ENCODE assay signal across 1 cellular context in the genomic region with DNA sequence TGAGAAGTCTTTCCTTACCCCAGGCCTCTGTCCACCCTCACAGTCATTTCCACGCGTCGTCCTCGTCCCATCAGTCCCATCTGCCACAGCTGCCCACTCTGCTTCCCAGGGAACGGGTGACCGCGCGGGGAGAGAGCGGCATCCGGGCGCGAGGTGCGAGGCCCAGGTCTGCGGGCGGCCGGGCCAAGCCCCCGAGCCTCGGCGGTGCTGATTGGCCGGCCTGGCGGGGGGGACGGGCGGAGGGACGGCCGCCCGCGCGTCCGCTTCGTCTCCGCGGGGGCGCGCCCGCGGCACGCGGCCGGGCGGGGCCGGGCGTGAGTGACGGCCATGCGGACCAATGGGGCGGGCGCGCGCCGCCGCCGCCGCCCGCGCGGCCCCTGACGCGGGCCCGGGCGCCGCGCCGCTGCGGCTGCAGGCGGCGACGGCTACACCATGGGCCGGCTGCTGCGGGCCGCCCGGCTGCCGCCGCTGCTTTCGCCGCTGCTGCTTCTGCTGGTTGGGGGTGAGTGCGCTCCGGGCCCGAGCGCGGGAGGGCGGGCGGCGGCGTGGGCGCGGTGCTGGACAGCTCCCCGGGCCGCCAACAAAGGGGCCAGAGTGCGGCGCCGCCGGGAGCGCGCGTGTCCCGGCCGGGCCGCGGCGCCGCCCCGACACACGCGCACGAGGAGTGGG.
TF ChIP-seq lines count a peak whose summit lies in the region.

A gene with protein sequence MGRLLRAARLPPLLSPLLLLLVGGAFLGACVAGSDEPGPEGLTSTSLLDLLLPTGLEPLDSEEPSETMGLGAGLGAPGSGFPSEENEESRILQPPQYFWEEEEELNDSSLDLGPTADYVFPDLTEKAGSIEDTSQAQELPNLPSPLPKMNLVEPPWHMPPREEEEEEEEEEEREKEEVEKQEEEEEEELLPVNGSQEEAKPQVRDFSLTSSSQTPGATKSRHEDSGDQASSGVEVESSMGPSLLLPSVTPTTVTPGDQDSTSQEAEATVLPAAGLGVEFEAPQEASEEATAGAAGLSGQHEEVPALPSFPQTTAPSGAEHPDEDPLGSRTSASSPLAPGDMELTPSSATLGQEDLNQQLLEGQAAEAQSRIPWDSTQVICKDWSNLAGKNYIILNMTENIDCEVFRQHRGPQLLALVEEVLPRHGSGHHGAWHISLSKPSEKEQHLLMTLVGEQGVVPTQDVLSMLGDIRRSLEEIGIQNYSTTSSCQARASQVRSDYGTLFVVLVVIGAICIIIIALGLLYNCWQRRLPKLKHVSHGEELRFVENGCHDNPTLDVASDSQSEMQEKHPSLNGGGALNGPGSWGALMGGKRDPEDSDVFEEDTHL (plus strand): TSS at position 398 of the 669 bp plus-strand sequence. CDS start 35 bp downstream, at position 433.

TF ChIP-seq in HepG2, 621 proteins besides CTCF, POLR2A, EP300 and RAD21 (continued from another document and continues in another):
- TF ChIP-seq, protein P1, sequence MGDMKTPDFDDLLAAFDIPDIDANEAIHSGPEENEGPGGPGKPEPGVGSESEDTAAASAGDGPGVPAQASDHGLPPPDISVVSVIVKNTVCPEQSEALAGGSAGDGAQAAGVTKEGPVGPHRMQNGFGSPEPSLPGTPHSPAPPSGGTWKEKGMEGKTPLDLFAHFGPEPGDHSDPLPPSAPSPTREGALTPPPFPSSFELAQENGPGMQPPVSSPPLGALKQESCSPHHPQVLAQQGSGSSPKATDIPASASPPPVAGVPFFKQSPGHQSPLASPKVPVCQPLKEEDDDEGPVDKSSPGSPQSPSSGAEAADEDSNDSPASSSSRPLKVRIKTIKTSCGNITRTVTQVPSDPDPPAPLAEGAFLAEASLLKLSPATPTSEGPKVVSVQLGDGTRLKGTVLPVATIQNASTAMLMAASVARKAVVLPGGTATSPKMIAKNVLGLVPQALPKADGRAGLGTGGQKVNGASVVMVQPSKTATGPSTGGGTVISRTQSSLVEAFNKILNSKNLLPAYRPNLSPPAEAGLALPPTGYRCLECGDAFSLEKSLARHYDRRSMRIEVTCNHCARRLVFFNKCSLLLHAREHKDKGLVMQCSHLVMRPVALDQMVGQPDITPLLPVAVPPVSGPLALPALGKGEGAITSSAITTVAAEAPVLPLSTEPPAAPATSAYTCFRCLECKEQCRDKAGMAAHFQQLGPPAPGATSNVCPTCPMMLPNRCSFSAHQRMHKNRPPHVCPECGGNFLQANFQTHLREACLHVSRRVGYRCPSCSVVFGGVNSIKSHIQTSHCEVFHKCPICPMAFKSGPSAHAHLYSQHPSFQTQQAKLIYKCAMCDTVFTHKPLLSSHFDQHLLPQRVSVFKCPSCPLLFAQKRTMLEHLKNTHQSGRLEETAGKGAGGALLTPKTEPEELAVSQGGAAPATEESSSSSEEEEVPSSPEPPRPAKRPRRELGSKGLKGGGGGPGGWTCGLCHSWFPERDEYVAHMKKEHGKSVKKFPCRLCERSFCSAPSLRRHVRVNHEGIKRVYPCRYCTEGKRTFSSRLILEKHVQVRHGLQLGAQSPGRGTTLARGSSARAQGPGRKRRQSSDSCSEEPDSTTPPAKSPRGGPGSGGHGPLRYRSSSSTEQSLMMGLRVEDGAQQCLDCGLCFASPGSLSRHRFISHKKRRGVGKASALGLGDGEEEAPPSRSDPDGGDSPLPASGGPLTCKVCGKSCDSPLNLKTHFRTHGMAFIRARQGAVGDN (CRISPR knock-in tag; IDR thresholded peaks at IDR 0.05), result peak; percentile 83
- TF ChIP-seq ZNF232 (CRISPR knock-in tag; IDR thresholded peaks at IDR 0.05; ENCODE audit: borderline replicate concordance), result peak; percentile 71; the same call in 1 of the 2 replicates
- no peak for TF ChIP-seq MEIS1 (CRISPR knock-in tag; IDR thresholded peaks at IDR 0.05; ENCODE audit: borderline replicate concordance)
- TF ChIP-seq SP140L (CRISPR knock-in tag; IDR thresholded peaks at IDR 0.05; ENCODE audit: borderline replicate concordance), result no peak
- TF ChIP-seq, protein P2, sequence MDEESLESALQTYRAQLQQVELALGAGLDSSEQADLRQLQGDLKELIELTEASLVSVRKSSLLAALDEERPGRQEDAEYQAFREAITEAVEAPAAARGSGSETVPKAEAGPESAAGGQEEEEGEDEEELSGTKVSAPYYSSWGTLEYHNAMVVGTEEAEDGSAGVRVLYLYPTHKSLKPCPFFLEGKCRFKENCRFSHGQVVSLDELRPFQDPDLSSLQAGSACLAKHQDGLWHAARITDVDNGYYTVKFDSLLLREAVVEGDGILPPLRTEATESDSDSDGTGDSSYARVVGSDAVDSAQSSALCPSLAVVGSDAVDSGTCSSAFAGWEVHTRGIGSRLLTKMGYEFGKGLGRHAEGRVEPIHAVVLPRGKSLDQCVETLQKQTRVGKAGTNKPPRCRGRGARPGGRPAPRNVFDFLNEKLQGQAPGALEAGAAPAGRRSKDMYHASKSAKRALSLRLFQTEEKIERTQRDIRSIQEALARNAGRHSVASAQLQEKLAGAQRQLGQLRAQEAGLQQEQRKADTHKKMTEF (CRISPR knock-in tag; IDR thresholded peaks at IDR 0.05), result peak; percentile 57; the same call in 1 of the 2 replicates
- TF ChIP-seq, protein P3, sequence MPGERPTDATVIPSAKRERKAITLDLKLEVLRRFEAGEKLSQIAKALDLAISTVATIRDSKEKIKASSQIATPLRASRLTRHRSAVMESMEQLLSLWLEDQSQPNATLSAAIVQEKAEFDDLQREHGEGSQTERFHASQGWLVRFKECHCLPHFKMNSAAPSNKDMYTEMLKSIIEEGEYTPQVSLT (CRISPR knock-in tag; IDR thresholded peaks at IDR 0.05; ENCODE audit: borderline replicate concordance, low read depth), result no peak; the same call in 1 of the 2 replicates
- TF ChIP-seq, protein P4, sequence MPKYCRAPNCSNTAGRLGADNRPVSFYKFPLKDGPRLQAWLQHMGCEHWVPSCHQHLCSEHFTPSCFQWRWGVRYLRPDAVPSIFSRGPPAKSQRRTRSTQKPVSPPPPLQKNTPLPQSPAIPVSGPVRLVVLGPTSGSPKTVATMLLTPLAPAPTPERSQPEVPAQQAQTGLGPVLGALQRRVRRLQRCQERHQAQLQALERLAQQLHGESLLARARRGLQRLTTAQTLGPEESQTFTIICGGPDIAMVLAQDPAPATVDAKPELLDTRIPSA (CRISPR knock-in tag; IDR thresholded peaks at IDR 0.05; ENCODE audit: borderline replicate concordance), result 0 out of 2 replicates have a peak, but pooled peaks have one; percentile 46
- TF ChIP-seq SIN3A (IDR thresholded peaks at IDR 0.05; ENCODE audit: borderline replicate concordance, low read depth, low read length), result peak; percentile 43; the same call in 1 of the 2 replicates
- no peak for TF ChIP-seq ZNF264 (CRISPR knock-in tag; IDR thresholded peaks at IDR 0.05)
- no peak for TF ChIP-seq ZNF460 (CRISPR knock-in tag; IDR thresholded peaks at IDR 0.05; ENCODE audit: borderline replicate concordance)
- no peak for TF ChIP-seq ZKSCAN5 (CRISPR knock-in tag; IDR thresholded peaks at IDR 0.05)
- TF ChIP-seq, protein P5, sequence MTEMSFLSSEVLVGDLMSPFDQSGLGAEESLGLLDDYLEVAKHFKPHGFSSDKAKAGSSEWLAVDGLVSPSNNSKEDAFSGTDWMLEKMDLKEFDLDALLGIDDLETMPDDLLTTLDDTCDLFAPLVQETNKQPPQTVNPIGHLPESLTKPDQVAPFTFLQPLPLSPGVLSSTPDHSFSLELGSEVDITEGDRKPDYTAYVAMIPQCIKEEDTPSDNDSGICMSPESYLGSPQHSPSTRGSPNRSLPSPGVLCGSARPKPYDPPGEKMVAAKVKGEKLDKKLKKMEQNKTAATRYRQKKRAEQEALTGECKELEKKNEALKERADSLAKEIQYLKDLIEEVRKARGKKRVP (CRISPR knock-in tag; IDR thresholded peaks at IDR 0.05), result peak in 1 of 2 experiments; percentile 73; a peak in 2 of 4 replicates
- TF ChIP-seq, protein P6, sequence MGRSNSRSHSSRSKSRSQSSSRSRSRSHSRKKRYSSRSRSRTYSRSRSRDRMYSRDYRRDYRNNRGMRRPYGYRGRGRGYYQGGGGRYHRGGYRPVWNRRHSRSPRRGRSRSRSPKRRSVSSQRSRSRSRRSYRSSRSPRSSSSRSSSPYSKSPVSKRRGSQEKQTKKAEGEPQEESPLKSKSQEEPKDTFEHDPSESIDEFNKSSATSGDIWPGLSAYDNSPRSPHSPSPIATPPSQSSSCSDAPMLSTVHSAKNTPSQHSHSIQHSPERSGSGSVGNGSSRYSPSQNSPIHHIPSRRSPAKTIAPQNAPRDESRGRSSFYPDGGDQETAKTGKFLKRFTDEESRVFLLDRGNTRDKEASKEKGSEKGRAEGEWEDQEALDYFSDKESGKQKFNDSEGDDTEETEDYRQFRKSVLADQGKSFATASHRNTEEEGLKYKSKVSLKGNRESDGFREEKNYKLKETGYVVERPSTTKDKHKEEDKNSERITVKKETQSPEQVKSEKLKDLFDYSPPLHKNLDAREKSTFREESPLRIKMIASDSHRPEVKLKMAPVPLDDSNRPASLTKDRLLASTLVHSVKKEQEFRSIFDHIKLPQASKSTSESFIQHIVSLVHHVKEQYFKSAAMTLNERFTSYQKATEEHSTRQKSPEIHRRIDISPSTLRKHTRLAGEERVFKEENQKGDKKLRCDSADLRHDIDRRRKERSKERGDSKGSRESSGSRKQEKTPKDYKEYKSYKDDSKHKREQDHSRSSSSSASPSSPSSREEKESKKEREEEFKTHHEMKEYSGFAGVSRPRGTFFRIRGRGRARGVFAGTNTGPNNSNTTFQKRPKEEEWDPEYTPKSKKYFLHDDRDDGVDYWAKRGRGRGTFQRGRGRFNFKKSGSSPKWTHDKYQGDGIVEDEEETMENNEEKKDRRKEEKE (IDR thresholded peaks at IDR 0.05), result no peak
- TF ChIP-seq MAFK (conservative IDR thresholded peaks at IDR 0.05 in 1 of 2, IDR thresholded peaks at IDR 0.05 in 1 of 2; ENCODE audit: low read length in 2 of 2), result no peak
- TF ChIP-seq, protein P7, sequence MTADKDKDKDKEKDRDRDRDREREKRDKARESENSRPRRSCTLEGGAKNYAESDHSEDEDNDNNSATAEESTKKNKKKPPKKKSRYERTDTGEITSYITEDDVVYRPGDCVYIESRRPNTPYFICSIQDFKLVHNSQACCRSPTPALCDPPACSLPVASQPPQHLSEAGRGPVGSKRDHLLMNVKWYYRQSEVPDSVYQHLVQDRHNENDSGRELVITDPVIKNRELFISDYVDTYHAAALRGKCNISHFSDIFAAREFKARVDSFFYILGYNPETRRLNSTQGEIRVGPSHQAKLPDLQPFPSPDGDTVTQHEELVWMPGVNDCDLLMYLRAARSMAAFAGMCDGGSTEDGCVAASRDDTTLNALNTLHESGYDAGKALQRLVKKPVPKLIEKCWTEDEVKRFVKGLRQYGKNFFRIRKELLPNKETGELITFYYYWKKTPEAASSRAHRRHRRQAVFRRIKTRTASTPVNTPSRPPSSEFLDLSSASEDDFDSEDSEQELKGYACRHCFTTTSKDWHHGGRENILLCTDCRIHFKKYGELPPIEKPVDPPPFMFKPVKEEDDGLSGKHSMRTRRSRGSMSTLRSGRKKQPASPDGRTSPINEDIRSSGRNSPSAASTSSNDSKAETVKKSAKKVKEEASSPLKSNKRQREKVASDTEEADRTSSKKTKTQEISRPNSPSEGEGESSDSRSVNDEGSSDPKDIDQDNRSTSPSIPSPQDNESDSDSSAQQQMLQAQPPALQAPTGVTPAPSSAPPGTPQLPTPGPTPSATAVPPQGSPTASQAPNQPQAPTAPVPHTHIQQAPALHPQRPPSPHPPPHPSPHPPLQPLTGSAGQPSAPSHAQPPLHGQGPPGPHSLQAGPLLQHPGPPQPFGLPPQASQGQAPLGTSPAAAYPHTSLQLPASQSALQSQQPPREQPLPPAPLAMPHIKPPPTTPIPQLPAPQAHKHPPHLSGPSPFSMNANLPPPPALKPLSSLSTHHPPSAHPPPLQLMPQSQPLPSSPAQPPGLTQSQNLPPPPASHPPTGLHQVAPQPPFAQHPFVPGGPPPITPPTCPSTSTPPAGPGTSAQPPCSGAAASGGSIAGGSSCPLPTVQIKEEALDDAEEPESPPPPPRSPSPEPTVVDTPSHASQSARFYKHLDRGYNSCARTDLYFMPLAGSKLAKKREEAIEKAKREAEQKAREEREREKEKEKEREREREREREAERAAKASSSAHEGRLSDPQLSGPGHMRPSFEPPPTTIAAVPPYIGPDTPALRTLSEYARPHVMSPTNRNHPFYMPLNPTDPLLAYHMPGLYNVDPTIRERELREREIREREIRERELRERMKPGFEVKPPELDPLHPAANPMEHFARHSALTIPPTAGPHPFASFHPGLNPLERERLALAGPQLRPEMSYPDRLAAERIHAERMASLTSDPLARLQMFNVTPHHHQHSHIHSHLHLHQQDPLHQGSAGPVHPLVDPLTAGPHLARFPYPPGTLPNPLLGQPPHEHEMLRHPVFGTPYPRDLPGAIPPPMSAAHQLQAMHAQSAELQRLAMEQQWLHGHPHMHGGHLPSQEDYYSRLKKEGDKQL (CRISPR knock-in tag; IDR thresholded peaks at IDR 0.05; ENCODE audit: low read depth), result no peak
- no peak for TF ChIP-seq SNAI1 (CRISPR knock-in tag; IDR thresholded peaks at IDR 0.05; ENCODE audit: borderline replicate concordance)
- TF ChIP-seq, protein P8, sequence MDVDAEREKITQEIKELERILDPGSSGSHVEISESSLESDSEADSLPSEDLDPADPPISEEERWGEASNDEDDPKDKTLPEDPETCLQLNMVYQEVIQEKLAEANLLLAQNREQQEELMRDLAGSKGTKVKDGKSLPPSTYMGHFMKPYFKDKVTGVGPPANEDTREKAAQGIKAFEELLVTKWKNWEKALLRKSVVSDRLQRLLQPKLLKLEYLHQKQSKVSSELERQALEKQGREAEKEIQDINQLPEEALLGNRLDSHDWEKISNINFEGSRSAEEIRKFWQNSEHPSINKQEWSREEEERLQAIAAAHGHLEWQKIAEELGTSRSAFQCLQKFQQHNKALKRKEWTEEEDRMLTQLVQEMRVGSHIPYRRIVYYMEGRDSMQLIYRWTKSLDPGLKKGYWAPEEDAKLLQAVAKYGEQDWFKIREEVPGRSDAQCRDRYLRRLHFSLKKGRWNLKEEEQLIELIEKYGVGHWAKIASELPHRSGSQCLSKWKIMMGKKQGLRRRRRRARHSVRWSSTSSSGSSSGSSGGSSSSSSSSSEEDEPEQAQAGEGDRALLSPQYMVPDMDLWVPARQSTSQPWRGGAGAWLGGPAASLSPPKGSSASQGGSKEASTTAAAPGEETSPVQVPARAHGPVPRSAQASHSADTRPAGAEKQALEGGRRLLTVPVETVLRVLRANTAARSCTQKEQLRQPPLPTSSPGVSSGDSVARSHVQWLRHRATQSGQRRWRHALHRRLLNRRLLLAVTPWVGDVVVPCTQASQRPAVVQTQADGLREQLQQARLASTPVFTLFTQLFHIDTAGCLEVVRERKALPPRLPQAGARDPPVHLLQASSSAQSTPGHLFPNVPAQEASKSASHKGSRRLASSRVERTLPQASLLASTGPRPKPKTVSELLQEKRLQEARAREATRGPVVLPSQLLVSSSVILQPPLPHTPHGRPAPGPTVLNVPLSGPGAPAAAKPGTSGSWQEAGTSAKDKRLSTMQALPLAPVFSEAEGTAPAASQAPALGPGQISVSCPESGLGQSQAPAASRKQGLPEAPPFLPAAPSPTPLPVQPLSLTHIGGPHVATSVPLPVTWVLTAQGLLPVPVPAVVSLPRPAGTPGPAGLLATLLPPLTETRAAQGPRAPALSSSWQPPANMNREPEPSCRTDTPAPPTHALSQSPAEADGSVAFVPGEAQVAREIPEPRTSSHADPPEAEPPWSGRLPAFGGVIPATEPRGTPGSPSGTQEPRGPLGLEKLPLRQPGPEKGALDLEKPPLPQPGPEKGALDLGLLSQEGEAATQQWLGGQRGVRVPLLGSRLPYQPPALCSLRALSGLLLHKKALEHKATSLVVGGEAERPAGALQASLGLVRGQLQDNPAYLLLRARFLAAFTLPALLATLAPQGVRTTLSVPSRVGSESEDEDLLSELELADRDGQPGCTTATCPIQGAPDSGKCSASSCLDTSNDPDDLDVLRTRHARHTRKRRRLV (CRISPR knock-in tag; IDR thresholded peaks at IDR 0.05), result no peak
- peak; percentile 39; the same call in 1 of the 2 replicates for TF ChIP-seq SALL2 (CRISPR knock-in tag; IDR thresholded peaks at IDR 0.05)
- TF ChIP-seq SKI (IDR thresholded peaks at IDR 0.05; ENCODE audit: partially characterized antibody), result peak; percentile 16
- TF ChIP-seq POGZ (CRISPR knock-in tag; IDR thresholded peaks at IDR 0.05), result no peak
- TF ChIP-seq PAX8 (CRISPR knock-in tag; IDR thresholded peaks at IDR 0.05; ENCODE audit: borderline replicate concordance), result 0 out of 2 replicates have a peak, but pooled peaks have one; percentile 66
- TF ChIP-seq ZNF337 (CRISPR knock-in tag; IDR thresholded peaks at IDR 0.05; ENCODE audit: borderline replicate concordance, low read depth), result no peak
- no peak for TF ChIP-seq TCF12 (IDR thresholded peaks at IDR 0.05)
- no peak for TF ChIP-seq TCF12 (CRISPR knock-in tag; IDR thresholded peaks at IDR 0.05)
